In genomic region chr13:50544226-50544625, GRCh38 we compare ENCODE assay signal across 22 cellular contexts.
"Had no signal": no experiment of that assay in that cellular context is flagged by ENCODE, and none has a peak within 500 bp of the region (broad histone marks: within the 10 kb centered on the region; RNA-seq: fewer than 3 reads in every experiment).

No MANE protein-coding gene starts in this region.

- H3K36me3 ChIP-seq: gastroesophageal sphincter, heart left ventricle, lower lobe of right lung, prostate gland, thoracic aorta, upper lobe of right lung, WERI-Rb-1 had no signal

- H3K27me3 ChIP-seq: gastroesophageal sphincter, heart left ventricle, upper lobe of right lung had no signal

- H3K36me3 Mint-ChIP-seq: stimulated activated naive B cell treated with anti-CD40 and anti-IgM and Interleukin-4, amounts not matched to agents 10 μg/mL and 1 μg/mL and 100 μg/mL, for 72 hours had no signal

- FAIRE-seq: small intestine had no signal

- H3K9me3 ChIP-seq: gastroesophageal sphincter, lower lobe of right lung, prostate gland, thoracic aorta, upper lobe of right lung had no signal

- H3K27ac Mint-ChIP-seq: activated CD4-positive, alpha-beta T cell treated with anti-CD3 and anti-CD28 coated beads for 36 hours; activated naive CD8-positive, alpha-beta T cell; activated T-helper 1 cell treated with anti-CD3 and anti-CD28 coated beads, Interleukin-12 subunit alpha, Interleukin-12 subunit beta, Interleukin-2, Interleukin-4 antibody, amounts not matched to agents 30 ng/mL and 10 ng/mL and 1 ng/mL, durations not matched to agents 14 hours and 24 hours and 36 hours; natural killer cell treated with Interleukin-12 subunit alpha and Interleukin-12 subunit beta and Interleukin-15 and Interleukin-18, amount 100 ng/mL, for 72 hours; stimulated activated naive B cell treated with anti-CD40 and anti-IgM and Interleukin-4, amounts not matched to agents 10 μg/mL and 1 μg/mL and 100 μg/mL, for 72 hours; T-helper 17 cell had no signal

- H3K27me3 Mint-ChIP-seq: central memory CD8-positive, alpha-beta T cell; stimulated activated naive B cell treated with anti-CD40 and anti-IgM and Interleukin-4, amounts not matched to agents 10 μg/mL and 1 μg/mL and 100 μg/mL, for 72 hours; T-helper 17 cell had no signal

- H3K4me1 ChIP-seq: lower lobe of right lung, prostate gland, upper lobe of right lung had no signal

- H3K4me3 ChIP-seq: gastroesophageal sphincter, heart left ventricle, lower lobe of right lung, prostate gland, thoracic aorta, upper lobe of right lung had no signal

- H3K4me3 Mint-ChIP-seq: activated CD4-positive, alpha-beta T cell treated with anti-CD3 and anti-CD28 coated beads for 36 hours; activated naive CD8-positive, alpha-beta T cell; activated T-helper 1 cell treated with anti-CD3 and anti-CD28 coated beads, Interleukin-12 subunit alpha, Interleukin-12 subunit beta, Interleukin-2, Interleukin-4 antibody, amounts not matched to agents 30 ng/mL and 10 ng/mL and 1 ng/mL, durations not matched to agents 14 hours and 24 hours and 36 hours; central memory CD8-positive, alpha-beta T cell; natural killer cell treated with Interleukin-12 subunit alpha and Interleukin-12 subunit beta and Interleukin-15 and Interleukin-18, amount 100 ng/mL, for 72 hours; stimulated activated naive B cell treated with anti-CD40 and anti-IgM and Interleukin-4, amounts not matched to agents 10 μg/mL and 1 μg/mL and 100 μg/mL, for 72 hours; T-helper 17 cell had no signal

- H3K9me3 Mint-ChIP-seq: central memory CD8-positive, alpha-beta T cell; natural killer cell treated with Interleukin-12 subunit alpha and Interleukin-12 subunit beta and Interleukin-15 and Interleukin-18, amount 100 ng/mL, for 72 hours; stimulated activated naive B cell treated with anti-CD40 and anti-IgM and Interleukin-4, amounts not matched to agents 10 μg/mL and 1 μg/mL and 100 μg/mL, for 72 hours had no signal

- ATAC-seq: activated CD4-positive, alpha-beta T cell treated with anti-CD3 and anti-CD28 coated beads for 36 hours; esophagus mucosa; gastroesophageal sphincter; lower lobe of right lung; natural killer cell treated with Interleukin-12 subunit alpha and Interleukin-12 subunit beta and Interleukin-15 and Interleukin-18, amount 100 ng/mL, for 72 hours; stimulated activated naive B cell treated with anti-CD40 and anti-IgM and Interleukin-4, amounts not matched to agents 10 μg/mL and 1 μg/mL and 100 μg/mL, for 72 hours; T-helper 17 cell; upper lobe of right lung had no signal

- H3K4me1 Mint-ChIP-seq: activated CD4-positive, alpha-beta T cell treated with anti-CD3 and anti-CD28 coated beads for 36 hours; central memory CD8-positive, alpha-beta T cell; T-helper 17 cell had no signal

- DNase-seq: activated CD4-positive, alpha-beta T cell treated with anti-CD3 and anti-CD28 coated beads for 36 hours; activated CD4-positive, alpha-beta T cell treated with anti-CD3 and anti-CD28 coated beads, Interleukin-2, amount 50 U/mL, for 48 hours; activated T-cell treated with anti-CD3 and anti-CD28 coated beads for 4 hours; cortex of kidney; heart left ventricle; lower lobe of right lung; occipital lobe; SIG-M5; small intestine; stimulated activated CD4-positive, alpha-beta T cell treated with anti-CD3 and anti-CD28 coated beads, Interleukin-4, amount 100 ng/mL, for 4 hours; stimulated activated naive B cell treated with anti-CD40 and anti-IgM and Interleukin-4, amounts not matched to agents 10 μg/mL and 1 μg/mL and 100 μg/mL, for 72 hours; T-helper 17 cell; upper lobe of right lung; WERI-Rb-1 had no signal

- H3K27ac ChIP-seq: gastroesophageal sphincter, heart left ventricle, lower lobe of right lung, prostate gland, thoracic aorta, upper lobe of right lung, WERI-Rb-1 had no signal
